17 cellular contexts compared by ENCODE assay signal in the genomic region with DNA sequence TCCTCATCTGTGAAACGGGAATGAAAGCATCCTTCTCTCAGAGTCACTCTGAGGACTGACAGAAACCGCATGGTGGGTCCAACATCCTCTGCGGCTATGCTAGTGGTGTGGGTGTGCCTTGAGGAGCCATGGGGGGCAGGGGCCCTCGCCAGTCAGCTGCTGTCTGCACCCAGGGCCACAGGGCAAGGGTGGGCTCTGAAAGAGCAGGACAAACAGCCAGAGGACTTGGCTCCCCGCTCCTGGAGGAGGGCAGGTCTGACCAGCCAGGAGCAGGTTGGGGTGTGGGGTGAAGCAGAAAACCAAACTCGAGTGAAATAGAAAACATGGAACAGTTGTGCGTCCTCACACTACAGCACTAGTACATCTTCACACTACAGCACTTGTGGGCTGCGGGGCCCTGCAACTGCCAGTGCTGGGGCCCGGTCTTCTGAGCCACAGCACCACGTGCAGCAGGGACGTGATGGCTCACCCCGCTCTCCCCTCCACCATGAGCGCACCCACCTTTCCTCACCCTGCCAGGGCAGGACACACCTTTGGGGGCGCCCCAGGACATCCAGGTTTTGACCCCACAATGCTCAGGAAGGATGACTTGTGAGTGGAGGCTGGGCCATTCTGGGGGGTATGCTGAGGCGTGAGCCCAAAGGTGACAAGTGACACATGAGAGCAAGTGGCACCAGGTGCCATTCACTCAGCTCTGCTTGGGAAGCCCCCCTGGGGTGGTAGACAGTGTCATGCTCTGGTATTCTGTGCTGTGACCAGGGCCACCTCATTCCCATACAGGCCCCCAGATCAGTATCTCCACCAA.
A peak's percentile ranks its signal among the peaks of the same experiment; 100 is the strongest.
DNase-seq lines count a peak whose midpoint lies in the region; ATAC-seq and TF ChIP-seq lines count a peak whose summit lies in the region.
"Had no signal": no experiment of that assay in that cellular context is flagged by ENCODE, and none has a peak within 500 bp of the region (broad histone marks: within the 10 kb centered on the region; RNA-seq: fewer than 3 reads in every experiment).

No MANE protein-coding gene starts in this region.

- no peak for TF ChIP-seq POLR2A in right lobe of liver (IDR thresholded peaks at IDR 0.05)

- H3K27ac ChIP-seq in KOPT-K1 (ENCODE audit: low read depth, low read length, poor library complexity, severe bottlenecking) (peak overlapping the region; percentile 40), endodermal cell (ENCODE audit: low read depth, low read length) (no peak overlapping the region), osteoblast (ENCODE audit: low read depth, low read length) (no peak overlapping the region), right lobe of liver (no peak overlapping the region)
- H3K27ac ChIP-seq: HL-60, RWPE1, tibial nerve had no signal

- H3K9me3 Mint-ChIP-seq in CD14-positive monocyte (no peaks in the 10 kb centered on the region), endodermal cell (no peaks in the 10 kb centered on the region)
- no peaks in the 10 kb centered on the region for H3K9me3 Mint-ChIP-seq in activated T-helper 2 cell treated with anti-CD3 and anti-CD28 coated beads, Interferon-gamma antibody, Interleukin-2, Interleukin-4, amounts not matched to agents 10 μg/mL and 5 μg/mL and 100 μg/mL, durations not matched to agents 14 hours and 24 hours and 36 hours
- H3K9me3 Mint-ChIP-seq: CD4-positive, alpha-beta memory T cell; stimulated activated naive B cell treated with anti-CD40 and anti-IgM and Interleukin-4, amounts not matched to agents 10 μg/mL and 1 μg/mL and 100 μg/mL, for 72 hours had no signal

- peaks cover 7% of the 10 kb centered on the region for H3K4me1 Mint-ChIP-seq in CD14-positive monocyte
- H3K4me1 Mint-ChIP-seq in endodermal cell: no peaks in the 10 kb centered on the region
- no peaks in the 10 kb centered on the region for H3K4me1 Mint-ChIP-seq in activated T-helper 2 cell treated with anti-CD3 and anti-CD28 coated beads, Interferon-gamma antibody, Interleukin-2, Interleukin-4, amounts not matched to agents 10 μg/mL and 5 μg/mL and 100 μg/mL, durations not matched to agents 14 hours and 24 hours and 36 hours (ENCODE audit: low read depth)
- H3K4me1 Mint-ChIP-seq: CD4-positive, alpha-beta memory T cell; stimulated activated naive B cell treated with anti-CD40 and anti-IgM and Interleukin-4, amounts not matched to agents 10 μg/mL and 1 μg/mL and 100 μg/mL, for 72 hours had no signal

- H4K20me1 ChIP-seq in osteoblast (ENCODE audit: insufficient read depth, low read length): no peaks in the 10 kb centered on the region

- H3K36me3 ChIP-seq in KOPT-K1 (ENCODE audit: insufficient read depth, low read length) (no peaks in the 10 kb centered on the region), endodermal cell (ENCODE audit: control insufficient read depth, insufficient read depth, low read length) (no peaks in the 10 kb centered on the region), osteoblast (ENCODE audit: insufficient read depth, low read length) (no peaks in the 10 kb centered on the region), right lobe of liver (no peaks in the 10 kb centered on the region)
- H3K36me3 ChIP-seq: tibial nerve had no signal

- H3K79me2 ChIP-seq in osteoblast (ENCODE audit: insufficient read depth, low read length): no peaks in the 10 kb centered on the region

- WGBS in endodermal cell (ENCODE audit: insufficient coverage in 1 of 2, insufficient read length in 1 of 2), 2 experiments: 86 to 93% methylated on average over 3 to 15 of the region's 15 CpGs
- no CpG with 5 or more reads among the region's 15 CpGs for WGBS in right lobe of liver (ENCODE audit: insufficient coverage, low coverage, low lambda C conversion rate, missing lambda C conversion rate)

- H3K4me1 ChIP-seq in endodermal cell (ENCODE audit: control insufficient read depth, insufficient read depth, low read length) (no peaks in the 10 kb centered on the region), osteoblast (ENCODE audit: insufficient read depth, low read length) (no peaks in the 10 kb centered on the region), right lobe of liver (no peaks in the 10 kb centered on the region)
- H3K4me1 ChIP-seq: tibial nerve had no signal

- no peak for TF ChIP-seq CTCF in CD14-positive monocyte (IDR thresholded peaks at IDR 0.05)
- no peak for TF ChIP-seq CTCF in endodermal cell (conservative IDR thresholded peaks at IDR 0.05)
- TF ChIP-seq CTCF in osteoblast (IDR thresholded peaks at IDR 0.05; ENCODE audit: extremely low read depth, low read depth, low read length): no peak
- no peak for TF ChIP-seq CTCF in right lobe of liver (IDR thresholded peaks at IDR 0.05)

- H3K9me3 ChIP-seq in KOPT-K1 (ENCODE audit: insufficient read depth, low read length, poor library complexity, severe bottlenecking): no peaks in the 10 kb centered on the region
- H3K9me3 ChIP-seq in endodermal cell (ENCODE audit: control insufficient read depth, low read length): no peaks in the 10 kb centered on the region
- H3K9me3 ChIP-seq in osteoblast (ENCODE audit: low read depth, low read length): no peaks in the 10 kb centered on the region
- no peaks in the 10 kb centered on the region for H3K9me3 ChIP-seq in right lobe of liver
- H3K9me3 ChIP-seq: tibial nerve had no signal

- H3K27ac Mint-ChIP-seq in CD14-positive monocyte (no peak overlapping the region), endodermal cell (no peak overlapping the region)
- no peak overlapping the region for H3K27ac Mint-ChIP-seq in activated T-helper 2 cell treated with anti-CD3 and anti-CD28 coated beads, Interferon-gamma antibody, Interleukin-2, Interleukin-4, amounts not matched to agents 10 μg/mL and 5 μg/mL and 100 μg/mL, durations not matched to agents 14 hours and 24 hours and 36 hours
- H3K27ac Mint-ChIP-seq: activated naive CD8-positive, alpha-beta T cell; CD4-positive, alpha-beta memory T cell; stimulated activated naive B cell treated with anti-CD40 and anti-IgM and Interleukin-4, amounts not matched to agents 10 μg/mL and 1 μg/mL and 100 μg/mL, for 72 hours had no signal

- H3K4me3 ChIP-seq in endodermal cell (ENCODE audit: low read length): no peak overlapping the region
- H3K4me3 ChIP-seq in osteoblast (ENCODE audit: insufficient read depth, low read length): no peak overlapping the region
- H3K4me3 ChIP-seq in right lobe of liver: no peak overlapping the region
- H3K4me3 ChIP-seq: tibial nerve had no signal

- no peak overlapping the region for H3K4me3 Mint-ChIP-seq in CD14-positive monocyte
- H3K4me3 Mint-ChIP-seq in endodermal cell: no peak overlapping the region
- no peak overlapping the region for H3K4me3 Mint-ChIP-seq in activated T-helper 2 cell treated with anti-CD3 and anti-CD28 coated beads, Interferon-gamma antibody, Interleukin-2, Interleukin-4, amounts not matched to agents 10 μg/mL and 5 μg/mL and 100 μg/mL, durations not matched to agents 14 hours and 24 hours and 36 hours (ENCODE audit: low read depth)
- H3K4me3 Mint-ChIP-seq: activated naive CD8-positive, alpha-beta T cell; CD4-positive, alpha-beta memory T cell; stimulated activated naive B cell treated with anti-CD40 and anti-IgM and Interleukin-4, amounts not matched to agents 10 μg/mL and 1 μg/mL and 100 μg/mL, for 72 hours had no signal

- peak; percentile 23 for DNase-seq in CD14-positive monocyte (ENCODE audit: low spot score)
- peak; percentile 36 for DNase-seq in endodermal cell
- peak; percentile 81 for DNase-seq in osteoblast (ENCODE audit: insufficient read length, low spot score, missing footprints)
- no peak for DNase-seq in activated T-helper 2 cell treated with anti-CD3 and anti-CD28 coated beads, Interferon-gamma antibody, Interleukin-2, Interleukin-4, amounts not matched to agents 10 μg/mL and 5 μg/mL and 100 μg/mL, durations not matched to agents 14 hours and 24 hours and 36 hours (ENCODE audit: low spot score)
- no peak for DNase-seq in stimulated activated CD4-positive, alpha-beta T cell treated with anti-CD3 and anti-CD28 coated beads, Interleukin-4, amount 100 ng/mL, for 1 hour
- no peak for DNase-seq in right lobe of liver
- DNase-seq: CD4-positive, alpha-beta memory T cell; DMS153; NCI-H1436 treated with DMSO at 0.1 percent for 48 hours; NCI-H524; stimulated activated naive B cell treated with anti-CD40 and anti-IgM and Interleukin-4, amounts not matched to agents 10 μg/mL and 1 μg/mL and 100 μg/mL, for 72 hours had no signal

- H3K27me3 ChIP-seq in endodermal cell (ENCODE audit: control insufficient read depth, insufficient read depth, low read length, poor library complexity, severe bottlenecking): no peaks in the 10 kb centered on the region
- H3K27me3 ChIP-seq in osteoblast (ENCODE audit: insufficient read depth, low read length): no peaks in the 10 kb centered on the region
- H3K27me3 ChIP-seq in right lobe of liver: no peaks in the 10 kb centered on the region
- H3K27me3 ChIP-seq: tibial nerve had no signal

- intact Hi-C loops in CD14-positive monocyte (cut with micrococcal nuclease) (no loop called here), right lobe of liver (cut with DNase I) (no loop called here)
- intact Hi-C loops in activated T-helper 2 cell treated with anti-CD3 and anti-CD28 coated beads, Interferon-gamma antibody, Interleukin-2, Interleukin-4, amounts not matched to agents 10 μg/mL and 5 μg/mL and 100 μg/mL, durations not matched to agents 14 hours and 24 hours and 36 hours (cut with micrococcal nuclease): no loop called here

- no peak for ATAC-seq in right lobe of liver
- no peak for ATAC-seq in GM19463 (IDR thresholded peaks at IDR 0.05; ENCODE audit: unreplicated experiment)
- ATAC-seq: stimulated activated naive B cell treated with anti-CD40 and anti-IgM and Interleukin-4, amounts not matched to agents 10 μg/mL and 1 μg/mL and 100 μg/mL, for 72 hours had no signal

- no peak overlapping the region for H2AFZ ChIP-seq in osteoblast (ENCODE audit: low read length)

- H3K9ac ChIP-seq in endodermal cell (ENCODE audit: extremely low read depth, low read length, poor library complexity, severe bottlenecking): no peak overlapping the region

- peaks cover 0 to 7% (median 2%) of the 10 kb centered on the region in 3 donors for H3K27me3 Mint-ChIP-seq in CD14-positive monocyte (ENCODE audit: low read depth in 3 of 3)
- no peaks in the 10 kb centered on the region for H3K27me3 Mint-ChIP-seq in endodermal cell (ENCODE audit: insufficient read depth)
- no peaks in the 10 kb centered on the region for H3K27me3 Mint-ChIP-seq in activated T-helper 2 cell treated with anti-CD3 and anti-CD28 coated beads, Interferon-gamma antibody, Interleukin-2, Interleukin-4, amounts not matched to agents 10 μg/mL and 5 μg/mL and 100 μg/mL, durations not matched to agents 14 hours and 24 hours and 36 hours (ENCODE audit: low read depth)
- H3K27me3 Mint-ChIP-seq: activated naive CD8-positive, alpha-beta T cell; stimulated activated naive B cell treated with anti-CD40 and anti-IgM and Interleukin-4, amounts not matched to agents 10 μg/mL and 1 μg/mL and 100 μg/mL, for 72 hours had no signal

- H3K36me3 Mint-ChIP-seq in CD14-positive monocyte (no peaks in the 10 kb centered on the region), endodermal cell (ENCODE audit: low read depth) (no peaks in the 10 kb centered on the region)
- no peaks in the 10 kb centered on the region for H3K36me3 Mint-ChIP-seq in activated T-helper 2 cell treated with anti-CD3 and anti-CD28 coated beads, Interferon-gamma antibody, Interleukin-2, Interleukin-4, amounts not matched to agents 10 μg/mL and 5 μg/mL and 100 μg/mL, durations not matched to agents 14 hours and 24 hours and 36 hours (ENCODE audit: low read depth)
- H3K36me3 Mint-ChIP-seq: activated naive CD8-positive, alpha-beta T cell; CD4-positive, alpha-beta memory T cell; stimulated activated naive B cell treated with anti-CD40 and anti-IgM and Interleukin-4, amounts not matched to agents 10 μg/mL and 1 μg/mL and 100 μg/mL, for 72 hours had no signal

- H3K4me2 ChIP-seq in osteoblast (ENCODE audit: insufficient read depth, low read length): no peak overlapping the region

Comparison
In these comparisons a context has a peak if more than half of its experiments do, and no peak if none do; other contexts are left out.
1. DNase-seq: peak in CD14-positive monocyte (single experiment), endodermal cell (single experiment) and osteoblast (single experiment); none in activated T-helper 2 cell treated with anti-CD3 and anti-CD28 coated beads, Interferon-gamma antibody, Interleukin-2, Interleukin-4, amounts not matched to agents 10 μg/mL and 5 μg/mL and 100 μg/mL, durations not matched to agents 14 hours and 24 hours and 36 hours (single experiment), stimulated activated CD4-positive, alpha-beta T cell treated with anti-CD3 and anti-CD28 coated beads, Interleukin-4, amount 100 ng/mL, for 1 hour (single experiment) and right lobe of liver (0 of 3).